In genomic region chr11:1292644-1293618, GRCh38 we compare ENCODE assay signal across 24 cellular contexts. TPM values are rescaled to one million over a fixed set of nuclear protein-coding genes. Genes with fewer than 3 reads are reported as not detected.
DNase-seq lines count a peak whose midpoint lies in the region; ATAC-seq and TF ChIP-seq lines count a peak whose summit lies in the region.
"Had no signal": no experiment of that assay in that cellular context is flagged by ENCODE, and none has a peak within 500 bp of the region (broad histone marks: within the 10 kb centered on the region; RNA-seq: fewer than 3 reads in every experiment).

No MANE protein-coding gene starts in this region.

- H3K9me3 Mint-ChIP-seq in activated naive CD4-positive, alpha-beta T cell treated with anti-CD3 and anti-CD28 coated beads, Interleukin-2, amount 10 ng/mL, durations not matched to agents 7 days and 5 days, result no peaks in the 10 kb centered on the region
- H3K9me3 Mint-ChIP-seq in central memory CD8-positive, alpha-beta T cell, result no peaks in the 10 kb centered on the region
- H3K9me3 Mint-ChIP-seq in stimulated activated naive CD8-positive, alpha-beta T cell treated with anti-CD3 and anti-CD28 coated beads, Interleukin-15, amount 100 ng/mL, for 72 hours, result no peaks in the 10 kb centered on the region
- H3K9me3 Mint-ChIP-seq: activated CD4-positive, alpha-beta T cell treated with anti-CD3 and anti-CD28 coated beads, Interleukin-2, amount 10 ng/mL, durations not matched to agents 24 days and 14 days; dendritic cell treated with granulocyte-macrophage colony-stimulating factor and Interleukin-4, amounts not matched to agents 40 ng/mL and 50 ng/mL, for 4 days; immature natural killer cell; memory B cell had no signal

- intact Hi-C loops in lower lobe of right lung (cut with DNase I), result no loop called here

- H3K4me1 ChIP-seq in lower lobe of right lung, result peaks cover 5% of the 10 kb centered on the region
- H3K4me1 ChIP-seq: BE2C had no signal

- no peak for TF ChIP-seq CTCF in lower lobe of right lung (IDR thresholded peaks at IDR 0.05)

- no peak overlapping the region for H3K4me3 ChIP-seq in lower lobe of right lung
- H3K4me3 ChIP-seq: heart right ventricle, prostate gland, smooth muscle cell, vagina had no signal

- H3K27ac Mint-ChIP-seq in activated naive CD4-positive, alpha-beta T cell treated with anti-CD3 and anti-CD28 coated beads, Interleukin-2, amount 10 ng/mL, durations not matched to agents 7 days and 5 days, result no peak overlapping the region
- H3K27ac Mint-ChIP-seq in central memory CD8-positive, alpha-beta T cell (ENCODE audit: low read depth), result peak overlapping the region; percentile 17
- peak overlapping the region; percentile 57 to 91 for H3K27ac Mint-ChIP-seq in stimulated activated naive CD8-positive, alpha-beta T cell treated with anti-CD3 and anti-CD28 coated beads, Interleukin-15, amount 100 ng/mL, for 72 hours
- H3K27ac Mint-ChIP-seq: activated CD4-positive, alpha-beta T cell treated with anti-CD3 and anti-CD28 coated beads, Interleukin-2, amount 10 ng/mL, durations not matched to agents 24 days and 14 days; dendritic cell treated with granulocyte-macrophage colony-stimulating factor and Interleukin-4, amounts not matched to agents 40 ng/mL and 50 ng/mL, for 4 days; memory B cell had no signal

- no peaks in the 10 kb centered on the region for H3K9me3 ChIP-seq in lower lobe of right lung
- H3K9me3 ChIP-seq: BE2C, breast epithelium, Caco-2, heart right ventricle, prostate gland, vagina had no signal

- H3K4me3 Mint-ChIP-seq in activated naive CD4-positive, alpha-beta T cell treated with anti-CD3 and anti-CD28 coated beads, Interleukin-2, amount 10 ng/mL, durations not matched to agents 7 days and 5 days, result no peak overlapping the region
- no peak overlapping the region for H3K4me3 Mint-ChIP-seq in central memory CD8-positive, alpha-beta T cell
- H3K4me3 Mint-ChIP-seq in stimulated activated naive CD8-positive, alpha-beta T cell treated with anti-CD3 and anti-CD28 coated beads, Interleukin-15, amount 100 ng/mL, for 72 hours, result no peak overlapping the region
- H3K4me3 Mint-ChIP-seq: activated CD4-positive, alpha-beta T cell treated with anti-CD3 and anti-CD28 coated beads, Interleukin-2, amount 10 ng/mL, durations not matched to agents 24 days and 14 days; dendritic cell treated with granulocyte-macrophage colony-stimulating factor and Interleukin-4, amounts not matched to agents 40 ng/mL and 50 ng/mL, for 4 days; immature natural killer cell; memory B cell; naive thymus-derived CD4-positive, alpha-beta T cell had no signal

- no peak overlapping the region for H3K27ac ChIP-seq in lower lobe of right lung
- H3K27ac ChIP-seq: breast epithelium, heart right ventricle, prostate gland, vagina had no signal

- peak; percentile 8 for DNase-seq in activated naive CD4-positive, alpha-beta T cell treated with anti-CD3 and anti-CD28 coated beads, Interleukin-2, amount 10 ng/mL, durations not matched to agents 7 days and 5 days
- DNase-seq in activated naive CD4-positive, alpha-beta T cell (lab: John Stamatoyannopoulos, UW), result no peak
- DNase-seq in central memory CD8-positive, alpha-beta T cell (ENCODE audit: low spot score in 2 of 2), result no peak
- DNase-seq in lower lobe of right lung (peak; percentile 37), AG20443 (ENCODE audit: low spot score) (no peak), T-helper 1 cell (no peak)
- DNase-seq in stimulated activated naive CD8-positive, alpha-beta T cell treated with anti-CD3 and anti-CD28 coated beads, Interleukin-15, amount 100 ng/mL, for 72 hours, result no peak
- DNase-seq: activated CD4-positive, alpha-beta T cell treated with anti-CD3 and anti-CD28 coated beads, Interleukin-2, amount 10 ng/mL, durations not matched to agents 24 days and 14 days; BE2C; HCEC 1CT; heart right ventricle; immature natural killer cell; MM.1S; NCI-H2171 treated with DMSO at 0.1 percent for 48 hours; NCI-H748 treated with DMSO at 0.1 percent for 48 hours had no signal

- peaks cover 10% of the 10 kb centered on the region for H3K36me3 Mint-ChIP-seq in activated naive CD4-positive, alpha-beta T cell treated with anti-CD3 and anti-CD28 coated beads, Interleukin-2, amount 10 ng/mL, durations not matched to agents 7 days and 5 days
- H3K36me3 Mint-ChIP-seq in central memory CD8-positive, alpha-beta T cell (ENCODE audit: insufficient read depth), result peaks cover 14% of the 10 kb centered on the region

- peaks cover 76% of the 10 kb centered on the region for H3K36me3 ChIP-seq in lower lobe of right lung
- H3K36me3 ChIP-seq: BE2C had no signal

- H3K27me3 ChIP-seq in lower lobe of right lung (ENCODE audit: low read depth), result no peaks in the 10 kb centered on the region
- H3K27me3 ChIP-seq: BE2C, breast epithelium, heart right ventricle, vagina had no signal

- CTCF ChIA-PET in activated naive CD4-positive, alpha-beta T cell treated with anti-CD3 and anti-CD28 coated beads, Interleukin-2, amount 10 ng/mL, durations not matched to agents 7 days and 5 days (lab: Charles Lee), result interaction anchor here (1.5 kb wide), 1 partner anchor 222 kb away, joined by 4 read pairs; no protein-coding TSS in a partner anchor

- no peaks in the 10 kb centered on the region for H3K4me1 Mint-ChIP-seq in activated naive CD4-positive, alpha-beta T cell treated with anti-CD3 and anti-CD28 coated beads, Interleukin-2, amount 10 ng/mL, durations not matched to agents 7 days and 5 days
- H3K4me1 Mint-ChIP-seq in central memory CD8-positive, alpha-beta T cell, result peaks cover 11% of the 10 kb centered on the region
- peaks cover 5% of the 10 kb centered on the region for H3K4me1 Mint-ChIP-seq in stimulated activated naive CD8-positive, alpha-beta T cell treated with anti-CD3 and anti-CD28 coated beads, Interleukin-15, amount 100 ng/mL, for 72 hours
- H3K4me1 Mint-ChIP-seq: activated CD4-positive, alpha-beta T cell treated with anti-CD3 and anti-CD28 coated beads, Interleukin-2, amount 10 ng/mL, durations not matched to agents 24 days and 14 days had no signal

- no peaks in the 10 kb centered on the region for H3K27me3 Mint-ChIP-seq in activated naive CD4-positive, alpha-beta T cell treated with anti-CD3 and anti-CD28 coated beads, Interleukin-2, amount 10 ng/mL, durations not matched to agents 7 days and 5 days
- no peaks in the 10 kb centered on the region for H3K27me3 Mint-ChIP-seq in central memory CD8-positive, alpha-beta T cell
- no peaks in the 10 kb centered on the region for H3K27me3 Mint-ChIP-seq in stimulated activated naive CD8-positive, alpha-beta T cell treated with anti-CD3 and anti-CD28 coated beads, Interleukin-15, amount 100 ng/mL, for 72 hours
- H3K27me3 Mint-ChIP-seq: activated CD4-positive, alpha-beta T cell treated with anti-CD3 and anti-CD28 coated beads, Interleukin-2, amount 10 ng/mL, durations not matched to agents 24 days and 14 days; dendritic cell treated with granulocyte-macrophage colony-stimulating factor and Interleukin-4, amounts not matched to agents 40 ng/mL and 50 ng/mL, for 4 days; memory B cell; naive thymus-derived CD4-positive, alpha-beta T cell had no signal

- ATAC-seq in central memory CD8-positive, alpha-beta T cell (replicated peaks; ENCODE audit: extremely low read depth, poor library complexity, severe bottlenecking), result no peak
- ATAC-seq in lower lobe of right lung, result peak in 1 of 2 donors; percentile 5
- no peak for ATAC-seq in stimulated activated naive CD8-positive, alpha-beta T cell treated with anti-CD3 and anti-CD28 coated beads, Interleukin-15, amount 100 ng/mL, for 72 hours
- ATAC-seq in HG03432 (IDR thresholded peaks at IDR 0.05; ENCODE audit: unreplicated experiment), result no peak

RNA-seq across cellular contexts. Expression of gene TOLLIP, which starts 16.5 kb away (rescaled TPM):
- 68.4 TPM for total RNA-seq in lower lobe of right lung

Comparison
In these comparisons a context has a peak if more than half of its experiments do, and no peak if none do; other contexts are left out.
1. DNase-seq: peak in activated naive CD4-positive, alpha-beta T cell treated with anti-CD3 and anti-CD28 coated beads, Interleukin-2, amount 10 ng/mL, durations not matched to agents 7 days and 5 days (single experiment) and lower lobe of right lung (single experiment); none in activated naive CD4-positive, alpha-beta T cell (0 of 4), central memory CD8-positive, alpha-beta T cell (0 of 2), stimulated activated naive CD8-positive, alpha-beta T cell treated with anti-CD3 and anti-CD28 coated beads, Interleukin-15, amount 100 ng/mL, for 72 hours (0 of 2), AG20443 (single experiment) and T-helper 1 cell (0 of 5).